32 cellular contexts compared by ENCODE assay signal in genomic region chr12:68957273-68957672, GRCh38.
"Had no signal": no experiment of that assay in that cellular context is flagged by ENCODE, and none has a peak within 500 bp of the region (broad histone marks: within the 10 kb centered on the region; RNA-seq: fewer than 3 reads in every experiment).

No MANE protein-coding gene starts in this region.

- H3K9me3 ChIP-seq: colonic mucosa, gastroesophageal sphincter, heart left ventricle, mucosa of descending colon, right lobe of liver, thoracic aorta, transverse colon, vagina had no signal

- DNase-seq: colonic mucosa; effector CD8-positive, alpha-beta T cell; endodermal cell; foreskin keratinocyte; heart left ventricle; kidney; mucosa of descending colon; naive B cell; right lobe of liver; stimulated activated CD4-positive, alpha-beta T cell treated with anti-CD3 and anti-CD28 coated beads, Interleukin-12 subunit alpha, Interleukin-12 subunit beta, amount 100 ng/mL, for 4 hours; stimulated activated CD4-positive, alpha-beta T cell treated with anti-CD3 and anti-CD28 coated beads, Interleukin-1b, Interleukin-23, amount 100 ng/mL, for 48 hours; stimulated activated CD4-positive, alpha-beta T cell treated with anti-CD3 and anti-CD28 coated beads, Interleukin-4, amount 100 ng/mL, for 1 hour; stimulated activated CD8-positive, alpha-beta memory T cell treated with anti-CD3 and anti-CD28 coated beads, Interleukin-4, amount 100 ng/mL, for 48 hours; stimulated activated naive CD4-positive, alpha-beta T cell; transverse colon had no signal

- H3K4me3 Mint-ChIP-seq: dendritic cell treated with granulocyte-macrophage colony-stimulating factor and Interleukin-4, amounts not matched to agents 40 ng/mL and 50 ng/mL, for 4 days; endodermal cell; memory B cell; mesothelial cell of epicardium; naive B cell; neural crest cell had no signal

- H3K27ac Mint-ChIP-seq: dendritic cell treated with granulocyte-macrophage colony-stimulating factor and Interleukin-4, amounts not matched to agents 40 ng/mL and 50 ng/mL, for 4 days; endodermal cell; memory B cell; mesothelial cell of epicardium; progenitor cell of endocrine pancreas had no signal

- H3K4me1 Mint-ChIP-seq: endodermal cell had no signal

- H3K36me3 ChIP-seq: colonic mucosa, gastroesophageal sphincter, heart left ventricle, neutrophil, right lobe of liver, thoracic aorta, transverse colon, vagina had no signal

- ATAC-seq: esophagus mucosa; foreskin keratinocyte; gastroesophageal sphincter; heart left ventricle; left lobe of liver; natural killer cell treated with Interleukin-12 subunit alpha and Interleukin-12 subunit beta and Interleukin-15 and Interleukin-18, amount 100 ng/mL, for 72 hours; right lobe of liver had no signal

- H3K4me3 ChIP-seq: colonic mucosa, gastroesophageal sphincter, heart left ventricle, hepatocyte, lung, mucosa of descending colon, right lobe of liver, smooth muscle cell, thoracic aorta, transverse colon, vagina had no signal

- H3K9ac ChIP-seq: parathyroid adenoma had no signal

- H3K27me3 Mint-ChIP-seq: dendritic cell treated with granulocyte-macrophage colony-stimulating factor and Interleukin-4, amounts not matched to agents 40 ng/mL and 50 ng/mL, for 4 days; memory B cell; naive B cell had no signal

- H3K27me3 ChIP-seq: colonic mucosa, foreskin keratinocyte, gastroesophageal sphincter, heart left ventricle, hepatocyte, neutrophil, right lobe of liver, transverse colon, vagina had no signal

- H3K9me3 Mint-ChIP-seq: memory B cell, mesothelial cell of epicardium, naive B cell, neural crest cell had no signal

- H3K36me3 Mint-ChIP-seq: memory B cell; mesothelial cell of epicardium; naive B cell; natural killer cell treated with Interleukin-12 subunit alpha and Interleukin-12 subunit beta and Interleukin-15 and Interleukin-18, amount 100 ng/mL, for 72 hours had no signal

- H3K4me1 ChIP-seq: colonic mucosa, foreskin keratinocyte, parathyroid adenoma, right lobe of liver had no signal

- H3K27ac ChIP-seq: colonic mucosa, epithelial cell of prostate, foreskin keratinocyte, gastroesophageal sphincter, heart left ventricle, hepatocyte, neutrophil, parathyroid adenoma, right lobe of liver, thoracic aorta, transverse colon, vagina had no signal
